ENCODE assay signal across 11 cellular contexts in genomic region chr1:243422362-243422761, GRCh38.
DNase-seq lines count a peak whose midpoint lies in the region; ATAC-seq lines count a peak whose summit lies in the region.
"Had no signal": no experiment of that assay in that cellular context is flagged by ENCODE, and none has a peak within 500 bp of the region (broad histone marks: within the 10 kb centered on the region; RNA-seq: fewer than 3 reads in every experiment).

No MANE protein-coding gene starts in this region.

- H3K9me3 Mint-ChIP-seq in stimulated activated naive CD8-positive, alpha-beta T cell treated with anti-CD3 and anti-CD28 coated beads, Interleukin-15, Interleukin-2, amounts not matched to agents 100 ng/mL and 50 ng/mL, for 24 hours: no peaks in the 10 kb centered on the region

- H3K4me3 Mint-ChIP-seq in stimulated activated naive CD8-positive, alpha-beta T cell treated with anti-CD3 and anti-CD28 coated beads, Interleukin-15, Interleukin-2, amounts not matched to agents 100 ng/mL and 50 ng/mL, for 24 hours: peak overlapping the region; percentile 53

- no peak overlapping the region for H3K27ac Mint-ChIP-seq in stimulated activated naive CD8-positive, alpha-beta T cell treated with anti-CD3 and anti-CD28 coated beads, Interleukin-15, Interleukin-2, amounts not matched to agents 100 ng/mL and 50 ng/mL, for 24 hours

- H3K4me1 Mint-ChIP-seq in stimulated activated naive CD8-positive, alpha-beta T cell treated with anti-CD3 and anti-CD28 coated beads, Interleukin-15, Interleukin-2, amounts not matched to agents 100 ng/mL and 50 ng/mL, for 24 hours (ENCODE audit: low read depth): peaks cover 27% of the 10 kb centered on the region

- no peaks in the 10 kb centered on the region for H3K27me3 ChIP-seq in endocrine pancreas (ENCODE audit: control insufficient read depth, insufficient read depth, low read length)
- H3K27me3 ChIP-seq: pancreas, SJCRH30 had no signal

- peaks cover 15% of the 10 kb centered on the region for H3K4me1 ChIP-seq in endocrine pancreas (ENCODE audit: control insufficient read depth, insufficient read depth, low read length)
- H3K4me1 ChIP-seq: pancreas, SJCRH30 had no signal

- H3K36me3 ChIP-seq in endocrine pancreas (ENCODE audit: control insufficient read depth, insufficient read depth, low read length): no peaks in the 10 kb centered on the region
- H3K36me3 ChIP-seq: pancreas, SJCRH30 had no signal

- no peak for DNase-seq in stimulated activated naive CD8-positive, alpha-beta T cell treated with anti-CD3 and anti-CD28 coated beads, Interleukin-15, Interleukin-2, amounts not matched to agents 100 U/mL and 50 U/mL, for 24 hours
- DNase-seq in NCI-H1694 treated with DMSO at 0.1 percent for 48 hours (lab: John Stamatoyannopoulos, UW): peak; percentile 100
- DNase-seq in OCI-M1 (lab: John Stamatoyannopoulos, UW): no peak
- DNase-seq: cerebellar nuclear complex, glutamatergic neuron had no signal

- no peaks in the 10 kb centered on the region for H3K27me3 Mint-ChIP-seq in stimulated activated naive CD8-positive, alpha-beta T cell treated with anti-CD3 and anti-CD28 coated beads, Interleukin-15, Interleukin-2, amounts not matched to agents 100 ng/mL and 50 ng/mL, for 24 hours

- peak overlapping the region; percentile 89 for H3K4me3 ChIP-seq in endocrine pancreas (ENCODE audit: control insufficient read depth, insufficient read depth, low read length)
- H3K4me3 ChIP-seq: pancreas, SJCRH30 had no signal

- H3K9me3 ChIP-seq in endocrine pancreas (ENCODE audit: control insufficient read depth, low read length): no peaks in the 10 kb centered on the region
- H3K9me3 ChIP-seq: pancreas, SJCRH30 had no signal

- no peak overlapping the region for H3K9ac ChIP-seq in endocrine pancreas (ENCODE audit: control insufficient read depth, insufficient read depth, low read length)

- H3K36me3 Mint-ChIP-seq in stimulated activated naive CD8-positive, alpha-beta T cell treated with anti-CD3 and anti-CD28 coated beads, Interleukin-15, Interleukin-2, amounts not matched to agents 100 ng/mL and 50 ng/mL, for 24 hours (ENCODE audit: low read depth): peaks cover 32% of the 10 kb centered on the region

- no peak for ATAC-seq in stimulated activated naive CD8-positive, alpha-beta T cell treated with anti-CD3 and anti-CD28 coated beads, Interleukin-15, Interleukin-2, amounts not matched to agents 100 U/mL and 50 U/mL, for 24 hours
- ATAC-seq in HG02610 (IDR thresholded peaks at IDR 0.05; ENCODE audit: unreplicated experiment): no peak
- ATAC-seq in HG03139 (IDR thresholded peaks at IDR 0.05; ENCODE audit: unreplicated experiment): no peak
